12 cellular contexts compared by ENCODE assay signal in the genomic region with DNA sequence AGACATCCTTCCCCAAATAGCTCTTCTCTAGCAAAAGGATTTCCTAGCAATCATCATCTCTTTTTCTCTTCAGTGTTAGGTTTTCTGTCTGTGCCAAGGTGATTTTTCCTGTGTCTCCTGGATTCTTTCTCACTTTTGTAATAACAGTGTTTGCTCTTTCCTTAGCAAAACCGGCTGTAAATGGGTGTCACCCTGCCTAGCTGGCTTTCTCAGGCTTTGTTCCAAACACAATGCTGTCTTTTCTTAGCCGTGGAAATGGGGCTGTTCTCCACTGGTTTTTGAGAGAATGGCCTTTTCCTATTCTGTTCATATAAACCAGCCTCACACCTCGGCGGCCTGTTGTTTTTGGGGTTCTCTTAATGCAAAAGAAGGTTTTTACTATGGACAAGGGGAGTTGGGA. TPM values are rescaled to one million over a fixed set of nuclear protein-coding genes. Genes with fewer than 3 reads are reported as not detected.
DNase-seq lines count a peak whose midpoint lies in the region; ATAC-seq and TF ChIP-seq lines count a peak whose summit lies in the region.
"Had no signal": no experiment of that assay in that cellular context is flagged by ENCODE, and none has a peak within 500 bp of the region (broad histone marks: within the 10 kb centered on the region; RNA-seq: fewer than 3 reads in every experiment).

No MANE protein-coding gene starts in this region.

- CTCF ChIA-PET in RWPE1 (lab: Yijun Ruan, JAX) (interaction anchor here (0.5 to 0.8 kb wide), 2 partner anchors 39 to 40 kb away, joined by 3 read pairs; no protein-coding TSS in a partner anchor), SK-N-SH (lab: Yijun Ruan, JAX) (interaction anchor here (0.8 to 3.4 kb wide), 4 partner anchors 12 to 142 kb away, joined by 3 to 13 read pairs (median 8); no protein-coding TSS in a partner anchor)

- peaks cover 86% of the 10 kb centered on the region for H4K20me1 ChIP-seq in SK-N-SH (ENCODE audit: insufficient read depth)

- H3K14ac ChIP-seq in trophoblast cell (ENCODE audit: low read length): no peak overlapping the region

- H3K36me3 ChIP-seq in trophoblast cell (ENCODE audit: control insufficient read depth in 1 of 2, insufficient read depth in 2 of 2, low read length in 2 of 2): peaks cover 9 to 25% of the 10 kb centered on the region in 2 experiments
- peaks cover 8 to 16% of the 10 kb centered on the region in 2 experiments for H3K36me3 ChIP-seq in SK-N-SH (replicated peaks in 1 of 2; ENCODE audit: control insufficient read depth in 1 of 2, insufficient read depth in 2 of 2, low read length in 1 of 2)
- H3K36me3 ChIP-seq: brain microvascular endothelial cell had no signal

- H3K4me2 ChIP-seq in trophoblast cell (ENCODE audit: low read length) (no peak overlapping the region), SK-N-SH (no peak overlapping the region)

- H2AFZ ChIP-seq in trophoblast cell (ENCODE audit: insufficient read depth, low read length, poor library complexity) (no peak overlapping the region), SK-N-SH (ENCODE audit: low read depth) (no peak overlapping the region)

- no peak overlapping the region for H4K12ac ChIP-seq in trophoblast cell (ENCODE audit: low read depth, low read length)

- peak overlapping the region; percentile 39 for H3K4ac ChIP-seq in trophoblast cell (ENCODE audit: low read depth, low read length)

- H3K9me3 ChIP-seq in trophoblast cell (ENCODE audit: insufficient read depth, low read depth, low read length) (peaks cover 2% of the 10 kb centered on the region), SK-N-SH (no peaks in the 10 kb centered on the region)

- no peak overlapping the region for H2BK12ac ChIP-seq in trophoblast cell (ENCODE audit: low read length)

- H3K79me2 ChIP-seq in trophoblast cell (ENCODE audit: control insufficient read depth, insufficient read depth, low read length, poor library complexity) (peaks cover 6% of the 10 kb centered on the region), SK-N-SH (ENCODE audit: insufficient read depth) (peaks cover 13% of the 10 kb centered on the region)

- H2BK5ac ChIP-seq in trophoblast cell (ENCODE audit: low read depth, low read length, poor library complexity): no peak overlapping the region

- H2BK120ac ChIP-seq in trophoblast cell (ENCODE audit: insufficient read depth, low read length, poor library complexity): no peak overlapping the region

- H3K27me3 ChIP-seq in trophoblast cell (ENCODE audit: insufficient read depth, low read length) (no peaks in the 10 kb centered on the region), SK-N-SH (ENCODE audit: insufficient read depth) (no peaks in the 10 kb centered on the region)
- H3K27me3 ChIP-seq: brain microvascular endothelial cell had no signal

- peak; percentile 61 for ATAC-seq in left colon
- no peak for ATAC-seq in HG03521 (IDR thresholded peaks at IDR 0.05; ENCODE audit: unreplicated experiment)
- ATAC-seq in GM19351 (IDR thresholded peaks at IDR 0.05; ENCODE audit: unreplicated experiment): no peak

- DNase-seq in RWPE1 (ENCODE audit: low spot score) (no peak), left colon (no peak), trophoblast cell (no peak), SK-N-SH (no peak), NCI-H526 (lab: John Stamatoyannopoulos, UW) (no peak)
- DNase-seq: activated CD4-positive, alpha-beta T cell treated with anti-CD3 and anti-CD28 coated beads for 48 hours; brain microvascular endothelial cell; DMS 273 treated with DMSO at 0.1 percent for 48 hours; Karpas-422 had no signal

- POLR2A ChIA-PET in RWPE1 (lab: Yijun Ruan, JAX; ENCODE audit: low non-redundant PET): interaction anchor here (0.6 kb wide), 1 partner anchor 26 kb away, joined by 5 read pairs; no protein-coding TSS in a partner anchor
- POLR2A ChIA-PET in SK-N-SH (lab: Yijun Ruan, JAX): no interaction called here

- H3K9ac ChIP-seq in trophoblast cell (ENCODE audit: low read length) (no peak overlapping the region), SK-N-SH (no peak overlapping the region)

- H3K27ac ChIP-seq in 22Rv1 (peak overlapping the region; percentile 37; the same call in 1 of the 2 replicates), RWPE1 (peak overlapping the region; percentile 94), trophoblast cell (ENCODE audit: low read depth, low read length) (no peak overlapping the region), SK-N-SH (ENCODE audit: low read depth in 2 of 2, low read length in 1 of 2) (no peak overlapping the region)
- H3K27ac ChIP-seq: brain microvascular endothelial cell had no signal

- TF ChIP-seq CTCF in 22Rv1 (IDR thresholded peaks at IDR 0.05) (no peak), RWPE1 (conservative IDR thresholded peaks at IDR 0.05; ENCODE audit: low read depth) (no peak), SK-N-SH (IDR thresholded peaks at IDR 0.05) (no peak)

- peak overlapping the region; percentile 28 for H3K18ac ChIP-seq in trophoblast cell (ENCODE audit: low read length)

- no CpG with 5 or more reads among the region's 4 CpGs for WGBS in trophoblast cell (ENCODE audit: extremely low coverage, insufficient coverage, insufficient read length)
- 90% methylated on average over 4 of the region's 4 CpGs for WGBS in SK-N-SH (ENCODE audit: low lambda C conversion rate)

- peaks cover 21% of the 10 kb centered on the region for H3K79me1 ChIP-seq in trophoblast cell (ENCODE audit: low read length)

- H2AK5ac ChIP-seq in trophoblast cell (ENCODE audit: low read length): no peak overlapping the region

- H3K4me3 ChIP-seq in trophoblast cell (ENCODE audit: low read depth, low read length) (no peak overlapping the region), SK-N-SH (ENCODE audit: low read depth in 2 of 2, low read length in 1 of 2) (no peak overlapping the region)

- no peaks in the 10 kb centered on the region for H3K9me2 ChIP-seq in SK-N-SH

- H3K23ac ChIP-seq in trophoblast cell (ENCODE audit: low read length): no peak overlapping the region

- intact Hi-C loops in left colon (cut with DNase I, micrococcal nuclease): no loop called here

- H3F3A ChIP-seq in SK-N-SH (replicated peaks; ENCODE audit: insufficient read depth): no peaks in the 10 kb centered on the region

- H4K8ac ChIP-seq in trophoblast cell (ENCODE audit: low read depth, low read length): no peak overlapping the region

- TF ChIP-seq EP300 in SK-N-SH (IDR thresholded peaks at IDR 0.05; ENCODE audit: borderline replicate concordance in 1 of 2, low read depth in 1 of 2, low read length in 1 of 2): no peak

- H3K4me1 ChIP-seq in trophoblast cell (ENCODE audit: control insufficient read depth in 1 of 2, insufficient read depth in 2 of 2, low read length in 2 of 2): peaks cover 29% of the 10 kb centered on the region in 2 experiments
- peaks cover 16 to 34% of the 10 kb centered on the region in 2 experiments; a peak in 2 of 4 replicates for H3K4me1 ChIP-seq in SK-N-SH (ENCODE audit: control insufficient read depth in 1 of 2, insufficient read depth in 2 of 2, low read depth in 1 of 2, low read length in 1 of 2)

- TF ChIP-seq RAD21 in SK-N-SH (IDR thresholded peaks at IDR 0.05; ENCODE audit: low read length): no peak

- H4K91ac ChIP-seq in trophoblast cell (ENCODE audit: low read depth, low read length): no peak overlapping the region

TF ChIP-seq in SK-N-SH, 30 proteins besides CTCF, POLR2A, EP300 and RAD21:
- TF ChIP-seq TCF12 (IDR thresholded peaks at IDR 0.05): no peak
- no peak for TF ChIP-seq ELF1 (IDR thresholded peaks at IDR 0.05)
- TF ChIP-seq TEAD4 (IDR thresholded peaks at IDR 0.05; ENCODE audit: borderline replicate concordance, insufficient read depth): no peak
- TF ChIP-seq EZH2phosphoT487 (IDR thresholded peaks at IDR 0.05; ENCODE audit: borderline replicate concordance, low read depth): no peak
- TF ChIP-seq, protein P1, sequence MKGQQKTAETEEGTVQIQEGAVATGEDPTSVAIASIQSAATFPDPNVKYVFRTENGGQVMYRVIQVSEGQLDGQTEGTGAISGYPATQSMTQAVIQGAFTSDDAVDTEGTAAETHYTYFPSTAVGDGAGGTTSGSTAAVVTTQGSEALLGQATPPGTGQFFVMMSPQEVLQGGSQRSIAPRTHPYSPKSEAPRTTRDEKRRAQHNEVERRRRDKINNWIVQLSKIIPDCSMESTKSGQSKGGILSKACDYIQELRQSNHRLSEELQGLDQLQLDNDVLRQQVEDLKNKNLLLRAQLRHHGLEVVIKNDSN (IDR thresholded peaks at IDR 0.05; ENCODE audit: borderline replicate concordance, low read depth): no peak
- no peak for TF ChIP-seq RCOR1 (IDR thresholded peaks at IDR 0.05; ENCODE audit: low read length)
- TF ChIP-seq, protein P2, sequence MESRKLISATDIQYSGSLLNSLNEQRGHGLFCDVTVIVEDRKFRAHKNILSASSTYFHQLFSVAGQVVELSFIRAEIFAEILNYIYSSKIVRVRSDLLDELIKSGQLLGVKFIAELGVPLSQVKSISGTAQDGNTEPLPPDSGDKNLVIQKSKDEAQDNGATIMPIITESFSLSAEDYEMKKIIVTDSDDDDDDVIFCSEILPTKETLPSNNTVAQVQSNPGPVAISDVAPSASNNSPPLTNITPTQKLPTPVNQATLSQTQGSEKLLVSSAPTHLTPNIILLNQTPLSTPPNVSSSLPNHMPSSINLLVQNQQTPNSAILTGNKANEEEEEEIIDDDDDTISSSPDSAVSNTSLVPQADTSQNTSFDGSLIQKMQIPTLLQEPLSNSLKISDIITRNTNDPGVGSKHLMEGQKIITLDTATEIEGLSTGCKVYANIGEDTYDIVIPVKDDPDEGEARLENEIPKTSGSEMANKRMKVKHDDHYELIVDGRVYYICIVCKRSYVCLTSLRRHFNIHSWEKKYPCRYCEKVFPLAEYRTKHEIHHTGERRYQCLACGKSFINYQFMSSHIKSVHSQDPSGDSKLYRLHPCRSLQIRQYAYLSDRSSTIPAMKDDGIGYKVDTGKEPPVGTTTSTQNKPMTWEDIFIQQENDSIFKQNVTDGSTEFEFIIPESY (IDR thresholded peaks at IDR 0.05; ENCODE audit: borderline replicate concordance, low read depth): no peak
- TF ChIP-seq GATA2 (CRISPR knock-in tag; IDR thresholded peaks at IDR 0.05): no peak

RNA-seq across cellular contexts. Expression of gene JDP2, which starts 21.9 kb away (rescaled TPM):
- 10 to 100 TPM; 29.5 to 40.1 TPM for total RNA-seq in left colon
- polyA plus RNA-seq in trophoblast cell (2013): 39.5 and 42.3 TPM in 2 replicates
- 21.1 and 22.3 TPM in 2 replicates for polyA plus RNA-seq in SK-N-SH (2012; rRNA removed)
- polyA plus RNA-seq in SK-N-SH (2012; cell fraction: cytosol; rRNA removed): 21.9 and 22.5 TPM in 2 replicates
- polyA plus RNA-seq in SK-N-SH (2012; cell fraction: nucleus; rRNA removed): 12.9 and 14.8 TPM in 2 replicates

Comparison
In these comparisons a context has a peak if more than half of its experiments do, and no peak if none do; other contexts are left out.
1. H3K27ac ChIP-seq: peak in 22Rv1 (single experiment) and RWPE1 (single experiment); none in trophoblast cell (single experiment) and SK-N-SH (0 of 2).